ENCODE assay signal across 15 cellular contexts in genomic region chr11:43503417-43503816, GRCh38.
DNase-seq lines count a peak whose midpoint lies in the region; ATAC-seq and TF ChIP-seq lines count a peak whose summit lies in the region.
"Had no signal": no experiment of that assay in that cellular context is flagged by ENCODE, and none has a peak within 500 bp of the region (broad histone marks: within the 10 kb centered on the region; RNA-seq: fewer than 3 reads in every experiment).

No MANE protein-coding gene starts in this region.

- no peaks in the 10 kb centered on the region for H3K27me3 ChIP-seq in cardiac muscle cell
- peaks cover 21% of the 10 kb centered on the region for H3K27me3 ChIP-seq in left ventricle myocardium inferior (ENCODE audit: low read depth)
- H3K27me3 ChIP-seq in WERI-Rb-1 (ENCODE audit: insufficient read depth, low read depth, severe bottlenecking) = peaks cover 17% of the 10 kb centered on the region
- H3K27me3 ChIP-seq: gastrocnemius medialis had no signal

- no peak overlapping the region for H3K4me3 Mint-ChIP-seq in chondrocyte (ENCODE audit: unreplicated experiment)
- H3K4me3 Mint-ChIP-seq: natural killer cell had no signal

- no peaks in the 10 kb centered on the region for H3K4me1 Mint-ChIP-seq in chondrocyte (ENCODE audit: low read depth)

- H3K9me3 ChIP-seq in cardiac muscle cell (ENCODE audit: low read depth) (no peaks in the 10 kb centered on the region), left ventricle myocardium inferior (replicated peaks) (no peaks in the 10 kb centered on the region), WERI-Rb-1 (ENCODE audit: severe bottlenecking) (peaks cover 5% of the 10 kb centered on the region)
- H3K9me3 ChIP-seq: gastrocnemius medialis had no signal

- H3K27me3 Mint-ChIP-seq in chondrocyte (ENCODE audit: low read depth) = peaks cover 6% of the 10 kb centered on the region

- H3K27ac ChIP-seq in cardiac muscle cell = no peak overlapping the region
- H3K27ac ChIP-seq in left ventricle myocardium inferior (replicated peaks) = no peak overlapping the region
- no peak overlapping the region for H3K27ac ChIP-seq in WERI-Rb-1
- H3K27ac ChIP-seq: gastrocnemius medialis had no signal

- peaks cover 3% of the 10 kb centered on the region for H3K36me3 Mint-ChIP-seq in chondrocyte (ENCODE audit: low read depth)
- H3K36me3 Mint-ChIP-seq: natural killer cell had no signal

- H3K4me1 ChIP-seq in cardiac muscle cell (ENCODE audit: low read depth) (no peaks in the 10 kb centered on the region), left ventricle myocardium inferior (no peaks in the 10 kb centered on the region)
- H3K4me1 ChIP-seq: gastrocnemius medialis had no signal

- peaks cover 8% of the 10 kb centered on the region for H3K9me3 Mint-ChIP-seq in chondrocyte (ENCODE audit: low read depth)
- H3K9me3 Mint-ChIP-seq: natural killer cell had no signal

- DNase-seq in cardiac muscle cell (ENCODE audit: low read depth in 1 of 2, low spot score in 1 of 2) (no peak), left ventricle myocardium inferior (no peak), NCI-H69 (lab: John Stamatoyannopoulos, UW) (peak; percentile 18), chondrocyte (ENCODE audit: low spot score) (no peak), WERI-Rb-1 (no peak), cardiac septum (ENCODE audit: low spot score) (no peak), occipital lobe (lab: John Stamatoyannopoulos, UW) (no peak)
- DNase-seq: activated CD4-positive, alpha-beta T cell treated with anti-CD3 and anti-CD28 coated beads for 1 hour; activated naive CD4-positive, alpha-beta T cell; COR-L47; gastrocnemius medialis; natural killer cell; NCI-H187 treated with DMSO at 0.1 percent for 48 hours; T-helper 2 cell had no signal

- H3K36me3 ChIP-seq in cardiac muscle cell (no peaks in the 10 kb centered on the region), left ventricle myocardium inferior (no peaks in the 10 kb centered on the region), WERI-Rb-1 (no peaks in the 10 kb centered on the region)
- H3K36me3 ChIP-seq: gastrocnemius medialis had no signal

- H3K27ac Mint-ChIP-seq in chondrocyte (ENCODE audit: unreplicated experiment) = no peak overlapping the region
- H3K27ac Mint-ChIP-seq: natural killer cell had no signal

- TF ChIP-seq CTCF in cardiac muscle cell (IDR thresholded peaks at IDR 0.05; ENCODE audit: low read depth, low read length) = peak; percentile 20
- TF ChIP-seq CTCF in left ventricle myocardium inferior (IDR thresholded peaks at IDR 0.05; ENCODE audit: borderline replicate concordance) = no peak
- peak; percentile 19 for TF ChIP-seq CTCF in chondrocyte (IDR thresholded peaks at IDR 0.05)
- TF ChIP-seq CTCF in WERI-Rb-1 (IDR thresholded peaks at IDR 0.05; ENCODE audit: low read depth, low read length) = no peak

- ATAC-seq in HG03039 (IDR thresholded peaks at IDR 0.05; ENCODE audit: unreplicated experiment) = no peak
- ATAC-seq: gastrocnemius medialis, natural killer cell had no signal

- H3K4me3 ChIP-seq in cardiac muscle cell (no peak overlapping the region), left ventricle myocardium inferior (no peak overlapping the region), WERI-Rb-1 (ENCODE audit: low read depth, low read length) (no peak overlapping the region)
- H3K4me3 ChIP-seq: gastrocnemius medialis had no signal

- intact Hi-C loops in left ventricle myocardium inferior (cut with micrococcal nuclease) = no loop called here
- intact Hi-C loops in cardiac septum (cut with DNase I) = loop anchor here (10.0 kb wide), 1 partner anchor 531 kb away; no protein-coding TSS in a partner anchor

Comparison
In these comparisons a context has a peak if more than half of its experiments do, and no peak if none do; other contexts are left out.
1. CTCF ChIP-seq: peak in cardiac muscle cell (single experiment) and chondrocyte (single experiment); none in left ventricle myocardium inferior (single experiment) and WERI-Rb-1 (single experiment).